10 cellular contexts compared by ENCODE assay signal in genomic region chr17:32496348-32497078, GRCh38. TPM values are rescaled to one million over a fixed set of nuclear protein-coding genes. Genes with fewer than 3 reads are reported as not detected.
DNase-seq lines count a peak whose midpoint lies in the region; ATAC-seq and TF ChIP-seq lines count a peak whose summit lies in the region.
"Had no signal": no experiment of that assay in that cellular context is flagged by ENCODE, and none has a peak within 500 bp of the region (broad histone marks: within the 10 kb centered on the region; RNA-seq: fewer than 3 reads in every experiment).

No MANE protein-coding gene starts in this region.

- H3K27me3 ChIP-seq in gastroesophageal sphincter = no peaks in the 10 kb centered on the region
- H3K27me3 ChIP-seq in HAP-1 (ENCODE audit: low read depth) = no peaks in the 10 kb centered on the region

- H3K9me3 ChIP-seq in gastroesophageal sphincter (no peaks in the 10 kb centered on the region), HAP-1 (no peaks in the 10 kb centered on the region)

- H3K4me3 ChIP-seq in coronary artery = peak overlapping the region; percentile 46
- H3K4me3 ChIP-seq in gastroesophageal sphincter = no peak overlapping the region
- H3K4me3 ChIP-seq in HAP-1 = no peak overlapping the region

- H3K27ac Mint-ChIP-seq in IgD-negative memory B cell = peak overlapping the region in 2 of 3 donors; percentile 46 to 48
- peak overlapping the region in 6 of 10 donors; percentile 16 to 86 (median 46) for H3K27ac Mint-ChIP-seq in naive thymus-derived CD8-positive, alpha-beta T cell
- H3K27ac Mint-ChIP-seq: activated B cell treated with CpG ODN at 0.5 μM for 24 hours had no signal

- no peaks in the 10 kb centered on the region for H3K9me3 Mint-ChIP-seq in IgD-negative memory B cell
- H3K9me3 Mint-ChIP-seq in naive thymus-derived CD8-positive, alpha-beta T cell = no peaks in the 10 kb centered on the region
- H3K9me3 Mint-ChIP-seq: activated B cell treated with CpG ODN at 0.5 μM for 24 hours had no signal

- H3K4me1 ChIP-seq in gastroesophageal sphincter (peaks cover 0 to 14% (median 0%) of the 10 kb centered on the region in 3 donors), HAP-1 (no peaks in the 10 kb centered on the region)

- peaks cover 0 to 5% of the 10 kb centered on the region in 2 donors for H3K36me3 ChIP-seq in gastroesophageal sphincter
- no peaks in the 10 kb centered on the region for H3K36me3 ChIP-seq in HAP-1 (replicated peaks)

- TF ChIP-seq POLR2A in gastroesophageal sphincter (IDR thresholded peaks at IDR 0.05) = no peak

- POLR2A ChIA-PET in naive thymus-derived CD8-positive, alpha-beta T cell (lab: Charles Lee) = interaction anchor here (0.6 to 22.8 kb wide), 4 partner anchors 9 to 46 kb away, joined by 4 to 889 read pairs (median 13); partner anchors contain the start of gene CDK5R1

- H3K36me3 Mint-ChIP-seq in IgD-negative memory B cell = peaks cover 3% of the 10 kb centered on the region
- H3K36me3 Mint-ChIP-seq in naive thymus-derived CD8-positive, alpha-beta T cell = no peaks in the 10 kb centered on the region

- peak overlapping the region in 1 of 4 donors; percentile 55 for H3K4me3 Mint-ChIP-seq in IgD-negative memory B cell
- peak overlapping the region in 1 of 10 donors; percentile 47 for H3K4me3 Mint-ChIP-seq in naive thymus-derived CD8-positive, alpha-beta T cell
- H3K4me3 Mint-ChIP-seq: activated B cell treated with CpG ODN at 0.5 μM for 24 hours had no signal

- 0 to 69% methylated on average over 1 to 7 of the region's 19 CpGs for WGBS in gastroesophageal sphincter (ENCODE audit: low coverage in 1 of 2), 2 donors

- in situ Hi-C loops in HAP-1 (cut with MboI; ENCODE audit: low sequenced_read_pairs) = no loop called here

- H3K27ac ChIP-seq in coronary artery = peak overlapping the region; percentile 75 to 88
- no peak overlapping the region for H3K27ac ChIP-seq in gastroesophageal sphincter

- ATAC-seq in naive thymus-derived CD8-positive, alpha-beta T cell = no peak
- ATAC-seq in GM21360 (IDR thresholded peaks at IDR 0.05; ENCODE audit: unreplicated experiment) (no peak), omental fat pad (ENCODE audit: low FRiP score) (no peak), gastroesophageal sphincter (no peak)

- H3K4me1 Mint-ChIP-seq in IgD-negative memory B cell = peaks cover 20 to 22% (median 21%) of the 10 kb centered on the region in 3 donors
- peaks cover 21 to 75% (median 47%) of the 10 kb centered on the region in 4 donors for H3K4me1 Mint-ChIP-seq in naive thymus-derived CD8-positive, alpha-beta T cell

- TF ChIP-seq EP300 in gastroesophageal sphincter (IDR thresholded peaks at IDR 0.05) = no peak

- TF ChIP-seq CTCF in coronary artery (IDR thresholded peaks at IDR 0.05) (no peak), omental fat pad (IDR thresholded peaks at IDR 0.05) (no peak), gastroesophageal sphincter (IDR thresholded peaks at IDR 0.05) (no peak)

- DNase-seq in AG20443 (ENCODE audit: low spot score) = peak; percentile 64
- DNase-seq in coronary artery (ENCODE audit: low spot score) = no peak
- DNase-seq in naive thymus-derived CD8-positive, alpha-beta T cell = peak in 1 of 10 donors; percentile 46
- DNase-seq in omental fat pad (ENCODE audit: low spot score) = no peak
- no peak for DNase-seq in HAP-1 (ENCODE audit: low spot score in 2 of 2)
- DNase-seq: activated B cell treated with CpG ODN at 0.5 μM for 24 hours; activated naive CD4-positive, alpha-beta T cell had no signal

- H3K27me3 Mint-ChIP-seq in IgD-negative memory B cell = no peaks in the 10 kb centered on the region
- no peaks in the 10 kb centered on the region for H3K27me3 Mint-ChIP-seq in naive thymus-derived CD8-positive, alpha-beta T cell
- H3K27me3 Mint-ChIP-seq: activated B cell treated with CpG ODN at 0.5 μM for 24 hours had no signal

RNA-seq across cellular contexts. Expression of gene CDK5R1, which starts 9.7 kb away (rescaled TPM):
- polyA plus RNA-seq in IgD-negative memory B cell = 3.8 TPM
- 10 to 100 TPM; 17.6 to 17.8 TPM for total RNA-seq in naive thymus-derived CD8-positive, alpha-beta T cell
- 10 to 100 TPM in 1 of 3 donors, 1 to 10 TPM in 2; 5.9 to 12.0 (median 9.6) TPM for polyA plus RNA-seq in naive thymus-derived CD8-positive, alpha-beta T cell
- total RNA-seq in omental fat pad (1 to 10 TPM; 1.1 to 2.6 (median 1.8) TPM), gastroesophageal sphincter (1 to 10 TPM in 2 of 4 donors, under 1 TPM in 1, not detected in 1; 0.54 to 1.5 (median 1.0) TPM)

RNA-seq across cellular contexts. Expression of gene PSMD11, which starts 52.2 kb away (rescaled TPM):
- 126 TPM for polyA plus RNA-seq in IgD-negative memory B cell
- 10 to 100 TPM; 64.9 to 72.2 TPM for total RNA-seq in naive thymus-derived CD8-positive, alpha-beta T cell
- polyA plus RNA-seq in naive thymus-derived CD8-positive, alpha-beta T cell = 100 to 1,000 TPM; 102 to 122 (median 112) TPM
- total RNA-seq in omental fat pad = 100 to 1,000 TPM in 1 of 4 donors, 10 to 100 TPM in 3; 58.2 to 114 (median 67.0) TPM
- 10 to 100 TPM; 41.7 to 68.7 (median 64.9) TPM for total RNA-seq in gastroesophageal sphincter

Comparison
In these comparisons a context has a peak if more than half of its experiments do, and no peak if none do; other contexts are left out.
1. H3K27ac ChIP-seq: peak in coronary artery (2 of 2); none in gastroesophageal sphincter (0 of 4).
2. RNA of gene CDK5R1, which starts 9.7 kb away (total RNA-seq): 17.6 to 17.8 TPM in naive thymus-derived CD8-positive, alpha-beta T cell; 1.1 to 2.6 TPM in omental fat pad and 0.54 to 1.5 TPM in gastroesophageal sphincter; every median in the first group is over 4 times any median in the second.